ENCODE assay signal across 1 cellular context in genomic region chr16:72054254-72054847, GRCh38.
A peak's percentile ranks its signal among the peaks of the same experiment; 100 is the strongest.
TF ChIP-seq lines count a peak whose summit lies in the region.
"Not testable (repeated sequence)": the region's sequence is repeated elsewhere in the genome, so short reads cannot be mapped to it uniquely, and the experiment has no call there.

HP (plus strand) TSS chr16:72054505; CDS start chr16:72054653, 148 bp downstream.

TF ChIP-seq in HepG2, 621 proteins besides CTCF, POLR2A, EP300 and RAD21 (continues in another document):
- 0 out of 2 replicates have a peak, but pooled peaks have one; percentile 17 for TF ChIP-seq PRDM10 (CRISPR knock-in tag; IDR thresholded peaks at IDR 0.05; ENCODE audit: low read depth)
- peak; percentile 75; the same call in 1 of the 2 replicates for TF ChIP-seq ZNF281 (CRISPR knock-in tag; IDR thresholded peaks at IDR 0.05; ENCODE audit: borderline replicate concordance)
- 0 out of 2 replicates have a peak, but pooled peaks have one; percentile 42 for TF ChIP-seq ZNF614 (CRISPR knock-in tag; IDR thresholded peaks at IDR 0.05; ENCODE audit: borderline replicate concordance)
- TF ChIP-seq NCOA2 (CRISPR knock-in tag; IDR thresholded peaks at IDR 0.05), result peak; percentile 95
- peak; percentile 76 for TF ChIP-seq FOXA3 (CRISPR knock-in tag; IDR thresholded peaks at IDR 0.05)
- TF ChIP-seq HNF4G (IDR thresholded peaks at IDR 0.05; ENCODE audit: borderline replicate concordance, low read depth, low read length), result peak; percentile 56; the same call in 1 of the 2 replicates
- not testable (repeated sequence) for TF ChIP-seq HNF4G (CRISPR knock-in tag; IDR thresholded peaks at IDR 0.05; ENCODE audit: borderline replicate concordance, low read depth); SOX6 (IDR thresholded peaks at IDR 0.05); CREB1 (IDR thresholded peaks at IDR 0.05)
- peak; percentile 77; the same call in 1 of the 2 replicates for TF ChIP-seq RXRB (CRISPR knock-in tag; IDR thresholded peaks at IDR 0.05; ENCODE audit: borderline replicate concordance)
- TF ChIP-seq SOX6 (CRISPR knock-in tag; IDR thresholded peaks at IDR 0.05), result peak; percentile 97
- TF ChIP-seq GMEB1 (CRISPR knock-in tag; IDR thresholded peaks at IDR 0.05; ENCODE audit: borderline replicate concordance), result 0 out of 2 replicates have a peak, but pooled peaks have one; percentile 21
- TF ChIP-seq GMEB2 (CRISPR knock-in tag; IDR thresholded peaks at IDR 0.05; ENCODE audit: low read depth), result 0 out of 2 replicates have a peak, but pooled peaks have one; percentile 30
- TF ChIP-seq REPIN1 (CRISPR knock-in tag; IDR thresholded peaks at IDR 0.05; ENCODE audit: borderline replicate concordance, low read depth), result peak; percentile 39; the same call in 1 of the 2 replicates
- peak; percentile 68; the same call in 1 of the 2 replicates for TF ChIP-seq HOXA5 (CRISPR knock-in tag; IDR thresholded peaks at IDR 0.05)
- peak; percentile 75; the same call in 1 of the 2 replicates for TF ChIP-seq THRA (CRISPR knock-in tag; IDR thresholded peaks at IDR 0.05; ENCODE audit: borderline replicate concordance)
- TF ChIP-seq SSRP1 (CRISPR knock-in tag; IDR thresholded peaks at IDR 0.05), result peak; percentile 57; the same call in 1 of the 2 replicates
- TF ChIP-seq KMT2B (CRISPR knock-in tag; IDR thresholded peaks at IDR 0.05), result 0 out of 2 replicates have a peak, but pooled peaks have one; percentile 15
- TF ChIP-seq ZNF792 (CRISPR knock-in tag; IDR thresholded peaks at IDR 0.05), result peak; percentile 100
- peak; percentile 76 for TF ChIP-seq CEBPB (IDR thresholded peaks at IDR 0.05; ENCODE audit: borderline replicate concordance, low read depth, low read length)
- TF ChIP-seq NCOR1 (IDR thresholded peaks at IDR 0.05; ENCODE audit: borderline replicate concordance, low read length), result peak; percentile 69; the same call in 1 of the 2 replicates
- TF ChIP-seq PPARG (CRISPR knock-in tag; conservative IDR thresholded peaks at IDR 0.05), result peak; percentile 74
- TF ChIP-seq ZNF710 (CRISPR knock-in tag; IDR thresholded peaks at IDR 0.05; ENCODE audit: borderline replicate concordance), result 0 out of 2 replicates have a peak, but pooled peaks have one; percentile 20
- TF ChIP-seq ASH2L (IDR thresholded peaks at IDR 0.05; ENCODE audit: insufficient read length, low read depth, low read length), result peak; percentile 45
- TF ChIP-seq ZBTB39 (CRISPR knock-in tag; IDR thresholded peaks at IDR 0.05), result 0 out of 2 replicates have a peak, but pooled peaks have one; percentile 56
- TF ChIP-seq TGIF2 (CRISPR knock-in tag; IDR thresholded peaks at IDR 0.05), result 0 out of 2 replicates have a peak, but pooled peaks have one; percentile 41
- peak in 1 of 2 experiments; percentile 57; a peak in 1 of 4 replicates for TF ChIP-seq HMGXB4 (CRISPR knock-in tag; IDR thresholded peaks at IDR 0.05; ENCODE audit: borderline replicate concordance in 1 of 2, low read depth in 1 of 2)
- peak; percentile 68; the same call in 1 of the 2 replicates for TF ChIP-seq CHD4 (IDR thresholded peaks at IDR 0.05; ENCODE audit: borderline replicate concordance, low read length)
- peak in 1 of 2 experiments; percentile 61; a peak in 2 of 4 replicates for TF ChIP-seq KLF16 (CRISPR knock-in tag; IDR thresholded peaks at IDR 0.05)
- peak; percentile 52 for TF ChIP-seq CREB1 (CRISPR knock-in tag; IDR thresholded peaks at IDR 0.05)
- TF ChIP-seq KAT8 (CRISPR knock-in tag; IDR thresholded peaks at IDR 0.05), result peak; percentile 66; the same call in 1 of the 2 replicates
- peak; percentile 80 for TF ChIP-seq ZGPAT (CRISPR knock-in tag; IDR thresholded peaks at IDR 0.05)
- TF ChIP-seq HOXA3 (CRISPR knock-in tag; IDR thresholded peaks at IDR 0.05), result peak; percentile 38; the same call in 1 of the 2 replicates
- TF ChIP-seq GATA4 (IDR thresholded peaks at IDR 0.05; ENCODE audit: borderline replicate concordance, low read depth), result peak; percentile 50; the same call in 1 of the 2 replicates
- peak; percentile 86 for TF ChIP-seq PITX1 (CRISPR knock-in tag; IDR thresholded peaks at IDR 0.05)
- TF ChIP-seq TCF7 (IDR thresholded peaks at IDR 0.05; ENCODE audit: low read depth), result peak; percentile 55
- peak; percentile 66 for TF ChIP-seq KDM6A (CRISPR knock-in tag; IDR thresholded peaks at IDR 0.05; ENCODE audit: low read depth)
